ENCODE assay signal across 1 cellular context in the genomic region with DNA sequence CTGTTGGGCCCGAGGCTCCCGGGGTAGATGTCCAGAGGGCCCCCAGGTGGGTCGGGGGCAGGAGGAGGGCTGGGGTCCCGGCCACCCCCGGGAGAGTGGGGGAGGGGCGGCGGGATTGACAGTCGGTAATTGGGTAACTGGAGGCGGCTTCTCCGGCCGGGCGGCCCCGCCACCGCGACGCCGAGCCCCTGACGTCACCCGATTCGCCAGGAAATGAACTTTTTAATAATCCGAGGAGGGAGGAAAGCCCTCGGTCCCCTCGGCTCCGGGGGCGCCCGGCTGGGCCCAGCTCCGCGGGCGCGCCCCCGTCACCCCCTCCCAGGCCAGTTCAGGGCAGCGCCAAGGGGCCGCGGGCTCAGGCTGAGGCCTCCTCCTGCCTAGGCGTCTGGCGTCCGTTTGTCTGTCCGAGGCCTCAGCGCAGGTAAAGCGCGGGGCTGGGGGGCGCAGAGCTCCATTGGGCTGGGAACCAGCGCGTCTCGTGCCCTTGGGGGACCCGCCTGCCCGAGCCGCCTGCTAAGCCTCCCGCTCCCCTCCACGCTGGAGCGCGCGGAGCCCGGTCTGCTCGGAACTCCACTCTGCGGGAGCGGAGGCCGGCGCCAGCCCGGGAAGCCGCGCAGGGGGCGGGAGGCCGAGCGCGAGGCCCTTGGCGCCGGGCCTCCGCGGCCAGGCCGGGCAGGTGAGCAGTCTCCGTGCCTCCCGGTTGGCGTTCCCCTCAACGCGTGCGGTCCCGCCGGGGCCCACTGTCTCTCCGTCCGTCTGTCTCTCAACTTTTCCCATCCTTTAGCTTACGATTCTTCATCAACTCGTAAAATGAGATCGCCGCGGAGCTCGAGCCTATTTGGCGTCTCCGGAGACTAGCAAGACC.
TF ChIP-seq lines count a peak whose summit lies in the region.

No MANE protein-coding gene starts in this region.

TF ChIP-seq in HepG2, 621 proteins besides CTCF, POLR2A, EP300 and RAD21 (continued from another document):
- TF ChIP-seq, protein P1, sequence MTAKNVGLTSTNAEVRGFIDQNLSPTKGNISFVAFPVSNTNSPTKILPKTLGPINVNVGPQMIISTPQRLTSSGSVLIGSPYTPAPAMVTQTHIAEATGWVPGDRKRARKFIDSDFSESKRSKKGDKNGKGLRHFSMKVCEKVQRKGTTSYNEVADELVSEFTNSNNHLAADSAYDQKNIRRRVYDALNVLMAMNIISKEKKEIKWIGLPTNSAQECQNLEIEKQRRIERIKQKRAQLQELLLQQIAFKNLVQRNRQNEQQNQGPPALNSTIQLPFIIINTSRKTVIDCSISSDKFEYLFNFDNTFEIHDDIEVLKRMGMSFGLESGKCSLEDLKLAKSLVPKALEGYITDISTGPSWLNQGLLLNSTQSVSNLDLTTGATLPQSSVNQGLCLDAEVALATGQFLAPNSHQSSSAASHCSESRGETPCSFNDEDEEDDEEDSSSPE (CRISPR knock-in tag; IDR thresholded peaks at IDR 0.05), result 0 out of 2 replicates have a peak, but pooled peaks have one; percentile 35
- TF ChIP-seq XRCC5 (optimal IDR thresholded peaks at IDR 0.05; ENCODE audit: low read length) (peak; percentile 2), SRSF1 (optimal IDR thresholded peaks at IDR 0.05; ENCODE audit: low read depth, low read length) (peak; percentile 16), ZNF430 (CRISPR knock-in tag; IDR thresholded peaks at IDR 0.05) (0 out of 2 replicates have a peak, but pooled peaks have one; percentile 13), HOXA3 (CRISPR knock-in tag; IDR thresholded peaks at IDR 0.05) (peak; percentile 37; the same call in 1 of the 2 replicates), NR2C2 (CRISPR knock-in tag; IDR thresholded peaks at IDR 0.05; ENCODE audit: borderline replicate concordance) (peak; percentile 40; the same call in 1 of the 2 replicates), CREB1 (IDR thresholded peaks at IDR 0.05) (peak; percentile 89), CREB1 (CRISPR knock-in tag; IDR thresholded peaks at IDR 0.05) (no peak), ZNF30 (CRISPR knock-in tag; IDR thresholded peaks at IDR 0.05) (0 out of 2 replicates have a peak, but pooled peaks have one; percentile 48), SOX6 (IDR thresholded peaks at IDR 0.05) (no peak), SOX6 (CRISPR knock-in tag; IDR thresholded peaks at IDR 0.05) (0 out of 2 replicates have a peak, but pooled peaks have one; percentile 3), KDM2A (CRISPR knock-in tag; IDR thresholded peaks at IDR 0.05; ENCODE audit: borderline replicate concordance, low read depth) (0 out of 2 replicates have a peak, but pooled peaks have one; percentile 9), ZNF768 (CRISPR knock-in tag; IDR thresholded peaks at IDR 0.05) (peak; percentile 12; the same call in 1 of the 2 replicates), RBFOX2 (IDR thresholded peaks at IDR 0.05; ENCODE audit: low read depth, low read length) (peak; percentile 72), ZKSCAN1 (IDR thresholded peaks at IDR 0.05; ENCODE audit: low read length) (no peak), ZSCAN20 (CRISPR knock-in tag; IDR thresholded peaks at IDR 0.05; ENCODE audit: borderline replicate concordance) (0 out of 2 replicates have a peak, but pooled peaks have one; percentile 33), ZNF264 (CRISPR knock-in tag; IDR thresholded peaks at IDR 0.05) (0 out of 2 replicates have a peak, but pooled peaks have one; percentile 24), ZNF790 (CRISPR knock-in tag; IDR thresholded peaks at IDR 0.05; ENCODE audit: borderline replicate concordance) (peak; percentile 56; the same call in 1 of the 2 replicates), EED (CRISPR knock-in tag; IDR thresholded peaks at IDR 0.05) (peak; percentile 49; the same call in 1 of the 2 replicates), SKI (IDR thresholded peaks at IDR 0.05; ENCODE audit: partially characterized antibody) (peak; percentile 15), ZNF709 (CRISPR knock-in tag; IDR thresholded peaks at IDR 0.05) (0 out of 2 replicates have a peak, but pooled peaks have one; percentile 20)
- TF ChIP-seq, protein P2, sequence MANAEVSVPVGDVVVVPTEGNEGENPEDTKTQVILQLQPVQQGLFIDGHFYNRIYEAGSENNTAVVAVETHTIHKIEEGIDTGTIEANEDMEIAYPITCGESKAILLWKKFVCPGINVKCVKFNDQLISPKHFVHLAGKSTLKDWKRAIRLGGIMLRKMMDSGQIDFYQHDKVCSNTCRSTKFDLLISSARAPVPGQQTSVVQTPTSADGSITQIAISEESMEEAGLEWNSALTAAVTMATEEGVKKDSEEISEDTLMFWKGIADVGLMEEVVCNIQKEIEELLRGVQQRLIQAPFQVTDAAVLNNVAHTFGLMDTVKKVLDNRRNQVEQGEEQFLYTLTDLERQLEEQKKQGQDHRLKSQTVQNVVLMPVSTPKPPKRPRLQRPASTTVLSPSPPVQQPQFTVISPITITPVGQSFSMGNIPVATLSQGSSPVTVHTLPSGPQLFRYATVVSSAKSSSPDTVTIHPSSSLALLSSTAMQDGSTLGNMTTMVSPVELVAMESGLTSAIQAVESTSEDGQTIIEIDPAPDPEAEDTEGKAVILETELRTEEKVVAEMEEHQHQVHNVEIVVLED (CRISPR knock-in tag; IDR thresholded peaks at IDR 0.05; ENCODE audit: borderline replicate concordance), result peak; percentile 17; the same call in 1 of the 2 replicates
- TF ChIP-seq, protein P3, sequence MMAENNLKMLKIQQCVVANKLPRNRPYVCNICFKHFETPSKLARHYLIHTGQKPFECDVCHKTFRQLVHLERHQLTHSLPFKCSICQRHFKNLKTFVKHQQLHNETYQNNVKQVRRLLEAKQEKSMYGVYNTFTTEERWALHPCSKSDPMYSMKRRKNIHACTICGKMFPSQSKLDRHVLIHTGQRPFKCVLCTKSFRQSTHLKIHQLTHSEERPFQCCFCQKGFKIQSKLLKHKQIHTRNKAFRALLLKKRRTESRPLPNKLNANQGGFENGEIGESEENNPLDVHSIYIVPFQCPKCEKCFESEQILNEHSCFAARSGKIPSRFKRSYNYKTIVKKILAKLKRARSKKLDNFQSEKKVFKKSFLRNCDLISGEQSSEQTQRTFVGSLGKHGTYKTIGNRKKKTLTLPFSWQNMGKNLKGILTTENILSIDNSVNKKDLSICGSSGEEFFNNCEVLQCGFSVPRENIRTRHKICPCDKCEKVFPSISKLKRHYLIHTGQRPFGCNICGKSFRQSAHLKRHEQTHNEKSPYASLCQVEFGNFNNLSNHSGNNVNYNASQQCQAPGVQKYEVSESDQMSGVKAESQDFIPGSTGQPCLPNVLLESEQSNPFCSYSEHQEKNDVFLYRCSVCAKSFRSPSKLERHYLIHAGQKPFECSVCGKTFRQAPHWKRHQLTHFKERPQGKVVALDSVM (CRISPR knock-in tag; IDR thresholded peaks at IDR 0.05), result peak; percentile 85
- TF ChIP-seq, protein P4, sequence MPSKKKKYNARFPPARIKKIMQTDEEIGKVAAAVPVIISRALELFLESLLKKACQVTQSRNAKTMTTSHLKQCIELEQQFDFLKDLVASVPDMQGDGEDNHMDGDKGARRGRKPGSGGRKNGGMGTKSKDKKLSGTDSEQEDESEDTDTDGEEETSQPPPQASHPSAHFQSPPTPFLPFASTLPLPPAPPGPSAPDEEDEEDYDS (CRISPR knock-in tag; IDR thresholded peaks at IDR 0.05), result no peak
- TF ChIP-seq, protein P5, sequence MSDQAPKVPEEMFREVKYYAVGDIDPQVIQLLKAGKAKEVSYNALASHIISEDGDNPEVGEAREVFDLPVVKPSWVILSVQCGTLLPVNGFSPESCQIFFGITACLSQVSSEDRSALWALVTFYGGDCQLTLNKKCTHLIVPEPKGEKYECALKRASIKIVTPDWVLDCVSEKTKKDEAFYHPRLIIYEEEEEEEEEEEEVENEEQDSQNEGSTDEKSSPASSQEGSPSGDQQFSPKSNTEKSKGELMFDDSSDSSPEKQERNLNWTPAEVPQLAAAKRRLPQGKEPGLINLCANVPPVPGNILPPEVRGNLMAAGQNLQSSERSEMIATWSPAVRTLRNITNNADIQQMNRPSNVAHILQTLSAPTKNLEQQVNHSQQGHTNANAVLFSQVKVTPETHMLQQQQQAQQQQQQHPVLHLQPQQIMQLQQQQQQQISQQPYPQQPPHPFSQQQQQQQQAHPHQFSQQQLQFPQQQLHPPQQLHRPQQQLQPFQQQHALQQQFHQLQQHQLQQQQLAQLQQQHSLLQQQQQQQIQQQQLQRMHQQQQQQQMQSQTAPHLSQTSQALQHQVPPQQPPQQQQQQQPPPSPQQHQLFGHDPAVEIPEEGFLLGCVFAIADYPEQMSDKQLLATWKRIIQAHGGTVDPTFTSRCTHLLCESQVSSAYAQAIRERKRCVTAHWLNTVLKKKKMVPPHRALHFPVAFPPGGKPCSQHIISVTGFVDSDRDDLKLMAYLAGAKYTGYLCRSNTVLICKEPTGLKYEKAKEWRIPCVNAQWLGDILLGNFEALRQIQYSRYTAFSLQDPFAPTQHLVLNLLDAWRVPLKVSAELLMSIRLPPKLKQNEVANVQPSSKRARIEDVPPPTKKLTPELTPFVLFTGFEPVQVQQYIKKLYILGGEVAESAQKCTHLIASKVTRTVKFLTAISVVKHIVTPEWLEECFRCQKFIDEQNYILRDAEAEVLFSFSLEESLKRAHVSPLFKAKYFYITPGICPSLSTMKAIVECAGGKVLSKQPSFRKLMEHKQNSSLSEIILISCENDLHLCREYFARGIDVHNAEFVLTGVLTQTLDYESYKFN (CRISPR knock-in tag; conservative IDR thresholded peaks at IDR 0.05), result 0 out of 2 replicates have a peak, but pooled peaks have one; percentile 21
- TF ChIP-seq, protein P6, sequence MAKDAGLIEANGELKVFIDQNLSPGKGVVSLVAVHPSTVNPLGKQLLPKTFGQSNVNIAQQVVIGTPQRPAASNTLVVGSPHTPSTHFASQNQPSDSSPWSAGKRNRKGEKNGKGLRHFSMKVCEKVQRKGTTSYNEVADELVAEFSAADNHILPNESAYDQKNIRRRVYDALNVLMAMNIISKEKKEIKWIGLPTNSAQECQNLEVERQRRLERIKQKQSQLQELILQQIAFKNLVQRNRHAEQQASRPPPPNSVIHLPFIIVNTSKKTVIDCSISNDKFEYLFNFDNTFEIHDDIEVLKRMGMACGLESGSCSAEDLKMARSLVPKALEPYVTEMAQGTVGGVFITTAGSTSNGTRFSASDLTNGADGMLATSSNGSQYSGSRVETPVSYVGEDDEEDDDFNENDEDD (CRISPR knock-in tag; IDR thresholded peaks at IDR 0.05; ENCODE audit: borderline replicate concordance), result 0 out of 2 replicates have a peak, but pooled peaks have one; percentile 6
- TF ChIP-seq, protein P7, sequence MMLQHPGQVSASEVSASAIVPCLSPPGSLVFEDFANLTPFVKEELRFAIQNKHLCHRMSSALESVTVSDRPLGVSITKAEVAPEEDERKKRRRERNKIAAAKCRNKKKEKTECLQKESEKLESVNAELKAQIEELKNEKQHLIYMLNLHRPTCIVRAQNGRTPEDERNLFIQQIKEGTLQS (CRISPR knock-in tag; IDR thresholded peaks at IDR 0.05), result peak; percentile 20; the same call in 1 of the 2 replicates
- TF ChIP-seq, protein P8, sequence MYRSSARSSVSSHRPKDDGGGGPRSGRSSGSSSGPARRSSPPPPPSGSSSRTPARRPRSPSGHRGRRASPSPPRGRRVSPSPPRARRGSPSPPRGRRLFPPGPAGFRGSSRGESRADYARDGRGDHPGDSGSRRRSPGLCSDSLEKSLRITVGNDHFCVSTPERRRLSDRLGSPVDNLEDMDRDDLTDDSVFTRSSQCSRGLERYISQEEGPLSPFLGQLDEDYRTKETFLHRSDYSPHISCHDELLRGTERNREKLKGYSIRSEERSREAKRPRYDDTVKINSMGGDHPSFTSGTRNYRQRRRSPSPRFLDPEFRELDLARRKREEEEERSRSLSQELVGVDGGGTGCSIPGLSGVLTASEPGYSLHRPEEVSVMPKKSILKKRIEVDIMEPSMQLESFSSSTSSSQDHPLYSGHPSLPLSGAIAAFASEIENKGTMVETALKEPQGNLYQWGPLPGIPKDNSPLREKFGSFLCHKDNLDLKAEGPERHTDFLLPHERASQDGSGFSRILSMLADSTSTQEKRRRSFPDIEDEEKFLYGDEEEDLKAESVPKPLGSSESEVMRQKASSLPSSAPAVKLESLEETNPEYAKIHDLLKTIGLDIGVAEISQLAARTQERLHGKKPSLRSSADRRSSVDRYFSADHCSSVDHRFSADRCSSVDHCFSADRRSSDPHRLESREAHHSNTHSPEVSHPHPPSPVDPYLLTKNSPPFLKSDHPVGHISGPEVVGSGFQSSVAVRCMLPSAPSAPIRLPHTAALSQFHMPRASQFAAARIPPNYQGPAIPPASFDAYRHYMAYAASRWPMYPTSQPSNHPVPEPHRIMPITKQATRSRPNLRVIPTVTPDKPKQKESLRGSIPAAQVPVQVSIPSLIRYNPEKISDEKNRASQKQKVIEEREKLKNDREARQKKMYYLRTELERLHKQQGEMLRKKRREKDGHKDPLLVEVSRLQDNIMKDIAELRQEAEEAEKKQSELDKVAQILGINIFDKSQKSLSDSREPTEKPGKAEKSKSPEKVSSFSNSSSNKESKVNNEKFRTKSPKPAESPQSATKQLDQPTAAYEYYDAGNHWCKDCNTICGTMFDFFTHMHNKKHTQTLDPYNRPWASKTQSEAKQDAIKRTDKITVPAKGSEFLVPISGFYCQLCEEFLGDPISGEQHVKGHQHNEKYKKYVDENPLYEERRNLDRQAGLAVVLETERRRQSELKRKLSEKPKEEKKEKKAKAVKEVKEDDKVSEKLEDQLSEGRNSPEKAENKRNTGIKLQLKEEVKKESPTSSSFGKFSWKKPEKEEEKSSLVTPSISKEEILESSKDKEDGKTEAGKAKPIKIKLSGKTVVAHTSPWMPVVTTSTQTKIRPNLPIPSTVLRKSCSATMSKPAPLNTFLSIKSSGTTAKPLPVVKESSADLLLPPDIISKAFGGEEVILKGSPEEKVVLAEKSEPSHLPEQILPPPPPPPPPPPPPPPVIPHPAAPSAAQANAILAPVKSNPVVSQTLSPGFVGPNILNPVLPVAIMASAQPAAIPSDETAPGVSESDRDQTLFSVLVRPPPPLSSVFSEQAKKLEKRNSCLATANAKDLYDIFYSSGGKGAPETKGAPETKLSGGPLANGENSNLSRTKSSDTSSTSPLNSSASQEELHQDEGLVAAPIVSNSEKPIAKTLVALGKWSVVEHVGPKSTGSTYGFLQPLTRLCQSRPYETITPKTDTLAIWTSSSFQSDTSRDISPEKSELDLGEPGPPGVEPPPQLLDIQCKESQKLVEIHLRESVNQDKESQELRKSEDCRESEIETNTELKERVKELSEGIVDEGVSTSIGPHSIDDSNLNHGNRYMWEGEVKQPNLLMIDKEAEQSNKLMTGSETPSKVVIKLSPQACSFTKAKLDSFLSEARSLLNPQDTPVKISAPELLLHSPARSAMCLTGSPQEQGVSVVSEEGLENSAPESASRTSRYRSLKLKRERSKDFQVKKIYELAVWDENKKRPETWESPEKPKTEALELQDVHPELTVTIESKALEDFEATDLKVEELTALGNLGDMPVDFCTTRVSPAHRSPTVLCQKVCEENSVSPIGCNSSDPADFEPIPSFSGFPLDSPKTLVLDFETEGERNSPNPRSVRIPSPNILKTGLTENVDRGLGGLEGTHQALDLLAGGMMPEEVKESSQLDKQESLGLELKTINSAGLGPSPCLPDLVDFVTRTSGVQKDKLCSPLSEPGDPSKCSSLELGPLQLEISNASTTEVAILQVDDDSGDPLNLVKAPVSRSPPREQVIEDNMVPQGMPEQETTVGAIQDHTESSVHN (CRISPR knock-in tag; IDR thresholded peaks at IDR 0.05), result 0 out of 2 replicates have a peak, but pooled peaks have one; percentile 70
- TF ChIP-seq, protein P9, sequence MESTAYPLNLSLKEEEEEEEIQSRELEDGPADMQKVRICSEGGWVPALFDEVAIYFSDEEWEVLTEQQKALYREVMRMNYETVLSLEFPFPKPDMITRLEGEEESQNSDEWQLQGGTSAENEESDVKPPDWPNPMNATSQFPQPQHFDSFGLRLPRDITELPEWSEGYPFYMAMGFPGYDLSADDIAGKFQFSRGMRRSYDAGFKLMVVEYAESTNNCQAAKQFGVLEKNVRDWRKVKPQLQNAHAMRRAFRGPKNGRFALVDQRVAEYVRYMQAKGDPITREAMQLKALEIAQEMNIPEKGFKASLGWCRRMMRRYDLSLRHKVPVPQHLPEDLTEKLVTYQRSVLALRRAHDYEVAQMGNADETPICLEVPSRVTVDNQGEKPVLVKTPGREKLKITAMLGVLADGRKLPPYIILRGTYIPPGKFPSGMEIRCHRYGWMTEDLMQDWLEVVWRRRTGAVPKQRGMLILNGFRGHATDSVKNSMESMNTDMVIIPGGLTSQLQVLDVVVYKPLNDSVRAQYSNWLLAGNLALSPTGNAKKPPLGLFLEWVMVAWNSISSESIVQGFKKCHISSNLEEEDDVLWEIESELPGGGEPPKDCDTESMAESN (CRISPR knock-in tag; conservative IDR thresholded peaks at IDR 0.05), result 0 out of 2 replicates have a peak, but pooled peaks have one; percentile 6
